1 cellular context compared by ENCODE assay signal in genomic region chr2:173090291-173090877, GRCh38.
A peak's percentile ranks its signal among the peaks of the same experiment; 100 is the strongest.
TF ChIP-seq lines count a peak whose summit lies in the region.

No MANE protein-coding gene starts in this region.

TF ChIP-seq in K562, 482 proteins besides CTCF, POLR2A, EP300 and RAD21 (continued from another document and continues in another):
- no peak for TF ChIP-seq BRF2 (IDR thresholded peaks at IDR 0.05; ENCODE audit: borderline replicate concordance, insufficient read depth, insufficient read length)
- no peak for TF ChIP-seq U2AF1 (optimal IDR thresholded peaks at IDR 0.05; ENCODE audit: low read depth, low read length)
- peak; percentile 59; the same call in 1 of the 2 replicates for TF ChIP-seq HDAC8 (tag; IDR thresholded peaks at IDR 0.05)
- peak; percentile 52; the same call in 1 of the 2 replicates for TF ChIP-seq NFRKB (IDR thresholded peaks at IDR 0.05; ENCODE audit: low read depth)
- no peak for TF ChIP-seq FOXJ3 (CRISPR knock-in tag; IDR thresholded peaks at IDR 0.05)
- TF ChIP-seq SMAD4 (CRISPR knock-in tag; conservative IDR thresholded peaks at IDR 0.05): 0 out of 2 replicates have a peak, but pooled peaks have one; percentile 15
- peak in 1 of 2 experiments; percentile 78; a peak in 2 of 4 replicates for TF ChIP-seq HDAC1 (IDR thresholded peaks at IDR 0.05)
- TF ChIP-seq FOXO4 (CRISPR knock-in tag; IDR thresholded peaks at IDR 0.05): no peak
- TF ChIP-seq MAFF (IDR thresholded peaks at IDR 0.05; ENCODE audit: low read length): no peak
- TF ChIP-seq ZNF398 (CRISPR knock-in tag; IDR thresholded peaks at IDR 0.05): no peak
- no peak for TF ChIP-seq POLR2AphosphoS5 (IDR thresholded peaks at IDR 0.05; ENCODE audit: control insufficient read depth, insufficient read depth, low read depth, low read length)
- TF ChIP-seq TAF7 (tag; IDR thresholded peaks at IDR 0.05): 0 out of 2 replicates have a peak, but pooled peaks have one; percentile 10
- peak; percentile 33; the same call in 1 of the 2 replicates for TF ChIP-seq GATAD2A (IDR thresholded peaks at IDR 0.05)
- 0 out of 2 replicates have a peak, but pooled peaks have one; percentile 40 for TF ChIP-seq HDGF (IDR thresholded peaks at IDR 0.05)
- TF ChIP-seq PKNOX1 (IDR thresholded peaks at IDR 0.05): peak; percentile 30; the same call in 1 of the 2 replicates
- no peak for TF ChIP-seq MEF2D (tag; conservative IDR thresholded peaks at IDR 0.05; ENCODE audit: low read depth)
- TF ChIP-seq TAF15 (IDR thresholded peaks at IDR 0.05; ENCODE audit: low read depth, low read length): no peak
- no peak for TF ChIP-seq ZFX (CRISPR knock-in tag; IDR thresholded peaks at IDR 0.05)
- no peak for TF ChIP-seq FOS (IDR thresholded peaks at IDR 0.05; ENCODE audit: extremely low read depth, insufficient read length)
- TF ChIP-seq ZNF12 (CRISPR knock-in tag; IDR thresholded peaks at IDR 0.05): no peak
- TF ChIP-seq ZNF740 (CRISPR knock-in tag; IDR thresholded peaks at IDR 0.05): no peak
- TF ChIP-seq ZNF740 (tag; IDR thresholded peaks at IDR 0.05): no peak
- TF ChIP-seq CEBPG (CRISPR knock-in tag; IDR thresholded peaks at IDR 0.05): no peak
- 0 out of 4 replicates have a peak, but pooled peaks of 1 of the 2 experiments have one; percentile 7 for TF ChIP-seq CEBPG (tag; conservative IDR thresholded peaks at IDR 0.05 in 1 of 2, IDR thresholded peaks at IDR 0.05 in 1 of 2)
- TF ChIP-seq MNT (conservative IDR thresholded peaks at IDR 0.05): peak; percentile 38 to 48
- TF ChIP-seq ARID1B (IDR thresholded peaks at IDR 0.05): no peak
- peak; percentile 35 for TF ChIP-seq TAF1 (IDR thresholded peaks at IDR 0.05; ENCODE audit: control insufficient read depth, extremely low read depth, insufficient read depth, low read length, severe bottlenecking)
- TF ChIP-seq CTBP1 (IDR thresholded peaks at IDR 0.05; ENCODE audit: borderline replicate concordance): 0 out of 2 replicates have a peak, but pooled peaks have one; percentile 24
- no peak for TF ChIP-seq ZNF707 (CRISPR knock-in tag; conservative IDR thresholded peaks at IDR 0.05)
- no peak for TF ChIP-seq ZNF3 (CRISPR knock-in tag; IDR thresholded peaks at IDR 0.05)
- peak; percentile 88 for TF ChIP-seq EGR1 (conservative IDR thresholded peaks at IDR 0.05)
- TF ChIP-seq HIVEP1 (CRISPR knock-in tag; IDR thresholded peaks at IDR 0.05): no peak
- no peak for TF ChIP-seq ZC3H11A (IDR thresholded peaks at IDR 0.05; ENCODE audit: low read depth, low read length)
- no peak for TF ChIP-seq ZBTB34 (CRISPR knock-in tag; IDR thresholded peaks at IDR 0.05)
- TF ChIP-seq ZNF408 (CRISPR knock-in tag; IDR thresholded peaks at IDR 0.05; ENCODE audit: low read depth): no peak
- TF ChIP-seq LCOR (CRISPR knock-in tag; IDR thresholded peaks at IDR 0.05): 0 out of 2 replicates have a peak, but pooled peaks have one; percentile 13
- TF ChIP-seq MAFK (IDR thresholded peaks at IDR 0.05; ENCODE audit: low read length): no peak
- TF ChIP-seq BCOR (IDR thresholded peaks at IDR 0.05): no peak
- no peak for TF ChIP-seq PML (IDR thresholded peaks at IDR 0.05; ENCODE audit: low read length)
- TF ChIP-seq SMARCE1 (IDR thresholded peaks at IDR 0.05): 0 out of 2 replicates have a peak, but pooled peaks have one; percentile 39
- no peak for TF ChIP-seq ZNF384 (IDR thresholded peaks at IDR 0.05; ENCODE audit: low read depth, low read length)
- no peak for TF ChIP-seq EHMT2 (IDR thresholded peaks at IDR 0.05)
- no peak for TF ChIP-seq JUN (IDR thresholded peaks at IDR 0.05; ENCODE audit: borderline replicate concordance, low read depth, low read length)
- no peak for TF ChIP-seq JUN (CRISPR knock-in tag; IDR thresholded peaks at IDR 0.05; ENCODE audit: borderline replicate concordance)
- TF ChIP-seq ETS1 (conservative IDR thresholded peaks at IDR 0.05; ENCODE audit: control insufficient read depth, low read depth, low read length): no peak
- no peak for TF ChIP-seq FOXM1 (IDR thresholded peaks at IDR 0.05; ENCODE audit: low read depth)
- TF ChIP-seq FOXM1 (CRISPR knock-in tag; IDR thresholded peaks at IDR 0.05; ENCODE audit: low read depth): no peak
- TF ChIP-seq RBBP5 (IDR thresholded peaks at IDR 0.05; ENCODE audit: borderline replicate concordance, insufficient read depth, low read length, poor library complexity, severe bottlenecking): peak; percentile 54
- TF ChIP-seq ZEB2 (IDR thresholded peaks at IDR 0.05): 0 out of 2 replicates have a peak, but pooled peaks have one; percentile 16
- TF ChIP-seq VEZF1 (CRISPR knock-in tag; IDR thresholded peaks at IDR 0.05): no peak
- peak in 1 of 2 experiments; percentile 63; a peak in 1 of 4 replicates for TF ChIP-seq FOXA3 (CRISPR knock-in tag; conservative IDR thresholded peaks at IDR 0.05 in 1 of 2, IDR thresholded peaks at IDR 0.05 in 1 of 2)
- TF ChIP-seq TFE3 (CRISPR knock-in tag; IDR thresholded peaks at IDR 0.05): no peak
- TF ChIP-seq COPS2 (conservative IDR thresholded peaks at IDR 0.05): no peak
- TF ChIP-seq STAT6 (CRISPR knock-in tag; IDR thresholded peaks at IDR 0.05): peak; percentile 35; the same call in 1 of the 2 replicates
